ENCODE assay signal across 1 cellular context in the genomic region with DNA sequence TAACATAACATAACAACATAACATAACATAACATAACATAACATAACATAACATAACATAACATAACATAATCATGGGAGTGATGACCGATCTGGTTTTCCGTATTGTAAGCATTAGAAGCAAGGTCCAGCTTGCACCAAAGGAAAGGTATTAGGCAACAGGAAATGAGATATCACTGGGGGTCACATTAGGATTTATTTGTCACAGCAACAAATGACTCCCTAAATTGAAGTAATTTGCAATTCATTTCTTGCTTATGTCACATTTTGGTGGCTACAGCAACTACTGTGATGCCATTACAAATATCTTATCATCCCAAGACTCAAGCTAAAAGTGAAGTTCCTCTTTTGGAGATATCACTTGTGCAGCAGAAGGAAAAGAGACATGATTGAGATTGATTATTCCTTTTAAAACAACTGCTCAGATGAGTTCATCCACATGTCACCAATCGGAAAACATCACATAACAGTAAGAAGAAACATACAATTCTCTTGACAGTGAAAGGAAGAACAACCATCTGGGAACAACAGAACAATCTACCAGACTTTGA.
TF ChIP-seq lines count a peak whose summit lies in the region.

No MANE protein-coding gene starts in this region.

TF ChIP-seq in K562, 482 proteins besides CTCF, POLR2A, EP300 and RAD21 (continued from another document):
- TF ChIP-seq, protein P1, sequence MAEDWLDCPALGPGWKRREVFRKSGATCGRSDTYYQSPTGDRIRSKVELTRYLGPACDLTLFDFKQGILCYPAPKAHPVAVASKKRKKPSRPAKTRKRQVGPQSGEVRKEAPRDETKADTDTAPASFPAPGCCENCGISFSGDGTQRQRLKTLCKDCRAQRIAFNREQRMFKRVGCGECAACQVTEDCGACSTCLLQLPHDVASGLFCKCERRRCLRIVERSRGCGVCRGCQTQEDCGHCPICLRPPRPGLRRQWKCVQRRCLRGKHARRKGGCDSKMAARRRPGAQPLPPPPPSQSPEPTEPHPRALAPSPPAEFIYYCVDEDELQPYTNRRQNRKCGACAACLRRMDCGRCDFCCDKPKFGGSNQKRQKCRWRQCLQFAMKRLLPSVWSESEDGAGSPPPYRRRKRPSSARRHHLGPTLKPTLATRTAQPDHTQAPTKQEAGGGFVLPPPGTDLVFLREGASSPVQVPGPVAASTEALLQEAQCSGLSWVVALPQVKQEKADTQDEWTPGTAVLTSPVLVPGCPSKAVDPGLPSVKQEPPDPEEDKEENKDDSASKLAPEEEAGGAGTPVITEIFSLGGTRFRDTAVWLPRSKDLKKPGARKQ (CRISPR knock-in tag; IDR thresholded peaks at IDR 0.05): no peak
- no peak for TF ChIP-seq KHSRP (IDR thresholded peaks at IDR 0.05)
- no peak for TF ChIP-seq ZNF146 (CRISPR knock-in tag; IDR thresholded peaks at IDR 0.05; ENCODE audit: unreplicated experiment)
- no peak for TF ChIP-seq SUPT5H (IDR thresholded peaks at IDR 0.05)
- TF ChIP-seq TEAD4 (IDR thresholded peaks at IDR 0.05; ENCODE audit: low read length): peak; percentile 73
- TF ChIP-seq TEAD4 (CRISPR knock-in tag; IDR thresholded peaks at IDR 0.05; ENCODE audit: borderline replicate concordance): no peak
- TF ChIP-seq, protein P2, sequence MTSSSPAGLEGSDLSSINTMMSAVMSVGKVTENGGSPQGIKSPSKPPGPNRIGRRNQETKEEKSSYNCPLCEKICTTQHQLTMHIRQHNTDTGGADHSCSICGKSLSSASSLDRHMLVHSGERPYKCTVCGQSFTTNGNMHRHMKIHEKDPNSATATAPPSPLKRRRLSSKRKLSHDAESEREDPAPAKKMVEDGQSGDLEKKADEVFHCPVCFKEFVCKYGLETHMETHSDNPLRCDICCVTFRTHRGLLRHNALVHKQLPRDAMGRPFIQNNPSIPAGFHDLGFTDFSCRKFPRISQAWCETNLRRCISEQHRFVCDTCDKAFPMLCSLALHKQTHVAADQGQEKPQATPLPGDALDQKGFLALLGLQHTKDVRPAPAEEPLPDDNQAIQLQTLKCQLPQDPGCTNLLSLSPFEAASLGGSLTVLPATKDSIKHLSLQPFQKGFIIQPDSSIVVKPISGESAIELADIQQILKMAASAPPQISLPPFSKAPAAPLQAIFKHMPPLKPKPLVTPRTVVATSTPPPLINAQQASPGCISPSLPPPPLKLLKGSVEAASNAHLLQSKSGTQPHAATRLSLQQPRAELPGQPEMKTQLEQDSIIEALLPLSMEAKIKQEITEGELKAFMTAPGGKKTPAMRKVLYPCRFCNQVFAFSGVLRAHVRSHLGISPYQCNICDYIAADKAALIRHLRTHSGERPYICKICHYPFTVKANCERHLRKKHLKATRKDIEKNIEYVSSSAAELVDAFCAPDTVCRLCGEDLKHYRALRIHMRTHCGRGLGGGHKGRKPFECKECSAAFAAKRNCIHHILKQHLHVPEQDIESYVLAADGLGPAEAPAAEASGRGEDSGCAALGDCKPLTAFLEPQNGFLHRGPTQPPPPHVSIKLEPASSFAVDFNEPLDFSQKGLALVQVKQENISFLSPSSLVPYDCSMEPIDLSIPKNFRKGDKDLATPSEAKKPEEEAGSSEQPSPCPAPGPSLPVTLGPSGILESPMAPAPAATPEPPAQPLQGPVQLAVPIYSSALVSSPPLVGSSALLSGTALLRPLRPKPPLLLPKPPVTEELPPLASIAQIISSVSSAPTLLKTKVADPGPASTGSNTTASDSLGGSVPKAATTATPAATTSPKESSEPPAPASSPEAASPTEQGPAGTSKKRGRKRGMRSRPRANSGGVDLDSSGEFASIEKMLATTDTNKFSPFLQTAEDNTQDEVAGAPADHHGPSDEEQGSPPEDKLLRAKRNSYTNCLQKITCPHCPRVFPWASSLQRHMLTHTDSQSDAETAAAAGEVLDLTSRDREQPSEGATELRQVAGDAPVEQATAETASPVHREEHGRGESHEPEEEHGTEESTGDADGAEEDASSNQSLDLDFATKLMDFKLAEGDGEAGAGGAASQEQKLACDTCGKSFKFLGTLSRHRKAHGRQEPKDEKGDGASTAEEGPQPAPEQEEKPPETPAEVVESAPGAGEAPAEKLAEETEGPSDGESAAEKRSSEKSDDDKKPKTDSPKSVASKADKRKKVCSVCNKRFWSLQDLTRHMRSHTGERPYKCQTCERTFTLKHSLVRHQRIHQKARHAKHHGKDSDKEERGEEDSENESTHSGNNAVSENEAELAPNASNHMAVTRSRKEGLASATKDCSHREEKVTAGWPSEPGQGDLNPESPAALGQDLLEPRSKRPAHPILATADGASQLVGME (CRISPR knock-in tag; IDR thresholded peaks at IDR 0.05): no peak
- TF ChIP-seq, protein P3, sequence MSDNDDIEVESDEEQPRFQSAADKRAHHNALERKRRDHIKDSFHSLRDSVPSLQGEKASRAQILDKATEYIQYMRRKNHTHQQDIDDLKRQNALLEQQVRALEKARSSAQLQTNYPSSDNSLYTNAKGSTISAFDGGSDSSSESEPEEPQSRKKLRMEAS (CRISPR knock-in tag; IDR thresholded peaks at IDR 0.05): no peak
- 0 out of 2 replicates have a peak, but pooled peaks have one; percentile 18 for TF ChIP-seq MTA2 (IDR thresholded peaks at IDR 0.05; ENCODE audit: low read depth)
- no peak for TF ChIP-seq CREB1 (IDR thresholded peaks at IDR 0.05)
- TF ChIP-seq CREB1 (CRISPR knock-in tag; IDR thresholded peaks at IDR 0.05): 0 out of 2 replicates have a peak, but pooled peaks have one; percentile 52
- no peak for TF ChIP-seq SMARCA5 (IDR thresholded peaks at IDR 0.05)
- peak; percentile 92 for TF ChIP-seq MEIS2 (IDR thresholded peaks at IDR 0.05; ENCODE audit: partially characterized antibody)
- TF ChIP-seq, protein P4, sequence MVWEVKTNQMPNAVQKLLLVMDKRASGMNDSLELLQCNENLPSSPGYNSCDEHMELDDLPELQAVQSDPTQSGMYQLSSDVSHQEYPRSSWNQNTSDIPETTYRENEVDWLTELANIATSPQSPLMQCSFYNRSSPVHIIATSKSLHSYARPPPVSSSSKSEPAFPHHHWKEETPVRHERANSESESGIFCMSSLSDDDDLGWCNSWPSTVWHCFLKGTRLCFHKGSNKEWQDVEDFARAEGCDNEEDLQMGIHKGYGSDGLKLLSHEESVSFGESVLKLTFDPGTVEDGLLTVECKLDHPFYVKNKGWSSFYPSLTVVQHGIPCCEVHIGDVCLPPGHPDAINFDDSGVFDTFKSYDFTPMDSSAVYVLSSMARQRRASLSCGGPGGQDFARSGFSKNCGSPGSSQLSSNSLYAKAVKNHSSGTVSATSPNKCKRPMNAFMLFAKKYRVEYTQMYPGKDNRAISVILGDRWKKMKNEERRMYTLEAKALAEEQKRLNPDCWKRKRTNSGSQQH (CRISPR knock-in tag; IDR thresholded peaks at IDR 0.05): no peak
- TF ChIP-seq KLF6 (CRISPR knock-in tag; IDR thresholded peaks at IDR 0.05; ENCODE audit: borderline replicate concordance): no peak
- TF ChIP-seq POLR2B (IDR thresholded peaks at IDR 0.05; ENCODE audit: low read depth, partially characterized antibody): no peak
- TF ChIP-seq ARID1B (IDR thresholded peaks at IDR 0.05): peak; percentile 77
- TF ChIP-seq FOXK2 (conservative IDR thresholded peaks at IDR 0.05 in 1 of 2, IDR thresholded peaks at IDR 0.05 in 1 of 2; ENCODE audit: low read depth in 2 of 2): no peak
- TF ChIP-seq ZNF41 (CRISPR knock-in tag; conservative IDR thresholded peaks at IDR 0.05): no peak
- no peak for TF ChIP-seq ARNT (IDR thresholded peaks at IDR 0.05)
- no peak for TF ChIP-seq EZH2 (IDR thresholded peaks at IDR 0.05; ENCODE audit: borderline replicate concordance, low read depth, low read length)
- no peak for TF ChIP-seq TCF7 (IDR thresholded peaks at IDR 0.05; ENCODE audit: borderline replicate concordance)
- peak; percentile 61 for TF ChIP-seq GABPB1 (CRISPR knock-in tag; IDR thresholded peaks at IDR 0.05)
- TF ChIP-seq ZNF584 (CRISPR knock-in tag; IDR thresholded peaks at IDR 0.05; ENCODE audit: low read depth): no peak
- TF ChIP-seq, protein P5, sequence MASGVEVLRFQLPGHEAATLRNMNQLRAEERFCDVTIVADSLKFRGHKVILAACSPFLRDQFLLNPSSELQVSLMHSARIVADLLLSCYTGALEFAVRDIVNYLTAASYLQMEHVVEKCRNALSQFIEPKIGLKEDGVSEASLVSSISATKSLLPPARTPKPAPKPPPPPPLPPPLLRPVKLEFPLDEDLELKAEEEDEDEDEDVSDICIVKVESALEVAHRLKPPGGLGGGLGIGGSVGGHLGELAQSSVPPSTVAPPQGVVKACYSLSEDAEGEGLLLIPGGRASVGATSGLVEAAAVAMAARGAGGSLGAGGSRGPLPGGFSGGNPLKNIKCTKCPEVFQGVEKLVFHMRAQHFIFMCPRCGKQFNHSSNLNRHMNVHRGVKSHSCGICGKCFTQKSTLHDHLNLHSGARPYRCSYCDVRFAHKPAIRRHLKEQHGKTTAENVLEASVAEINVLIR (CRISPR knock-in tag; IDR thresholded peaks at IDR 0.05): no peak
- TF ChIP-seq NR2C2 (CRISPR knock-in tag; IDR thresholded peaks at IDR 0.05): no peak
- TF ChIP-seq NR2C2 (tag; IDR thresholded peaks at IDR 0.05): peak; percentile 22; the same call in 1 of the 2 replicates
- no peak for TF ChIP-seq HNRNPH1 (optimal IDR thresholded peaks at IDR 0.05; ENCODE audit: low read depth, low read length)
- TF ChIP-seq CBFA2T2 (conservative IDR thresholded peaks at IDR 0.05): peak; percentile 45
- no peak for TF ChIP-seq ZNF217 (CRISPR knock-in tag; IDR thresholded peaks at IDR 0.05)
- no peak for TF ChIP-seq ZFX (CRISPR knock-in tag; IDR thresholded peaks at IDR 0.05)
- no peak for TF ChIP-seq HSF4 (CRISPR knock-in tag; IDR thresholded peaks at IDR 0.05; ENCODE audit: borderline replicate concordance)
- no peak for TF ChIP-seq SOX6 (IDR thresholded peaks at IDR 0.05)
- TF ChIP-seq TRIM24 (IDR thresholded peaks at IDR 0.05): peak; percentile 37 to 72; a peak in 2 of 4 replicates
